In genomic region chrX:1391707-1392375, GRCh38 we compare ENCODE assay signal across 1 cellular context.
TF ChIP-seq lines count a peak whose summit lies in the region.

Gene SLC25A6, minus strand, starts transcription at chrX:1392113. Its CDS starts 104 bp downstream, at chrX:1392009.

TF ChIP-seq in IMR-90, 13 proteins besides CTCF, POLR2A, EP300 and RAD21:
- no peak for TF ChIP-seq ELK1 (IDR thresholded peaks at IDR 0.05; ENCODE audit: borderline replicate concordance, low read depth, low read length)
- TF ChIP-seq BHLHE40 (IDR thresholded peaks at IDR 0.05; ENCODE audit: low read depth, low read length) = peak; percentile 88
- no peak for TF ChIP-seq FOS (IDR thresholded peaks at IDR 0.05; ENCODE audit: low read depth, low read length)
- TF ChIP-seq RCOR1 (IDR thresholded peaks at IDR 0.05; ENCODE audit: insufficient replicate concordance, low read length) = no peak
- no peak for TF ChIP-seq MAFK (IDR thresholded peaks at IDR 0.05; ENCODE audit: low read depth, low read length)
- peak; percentile 99 for TF ChIP-seq USF2 (IDR thresholded peaks at IDR 0.05; ENCODE audit: low read depth, low read length)
- TF ChIP-seq NFE2L2 (IDR thresholded peaks at IDR 0.05; ENCODE audit: low read depth, low read length) = no peak
- no peak for TF ChIP-seq CHD1 (IDR thresholded peaks at IDR 0.05; ENCODE audit: low read depth, low read length)
- peak; percentile 99 for TF ChIP-seq MAZ (IDR thresholded peaks at IDR 0.05; ENCODE audit: borderline replicate concordance, low read depth, low read length)
- no peak for TF ChIP-seq CEBPB (IDR thresholded peaks at IDR 0.05; ENCODE audit: low read depth, low read length)
- TF ChIP-seq RFX5 (IDR thresholded peaks at IDR 0.05; ENCODE audit: low read depth, low read length) = no peak
- no peak for TF ChIP-seq SMC3 (IDR thresholded peaks at IDR 0.05; ENCODE audit: low read depth, low read length)
- peak; percentile 87 for TF ChIP-seq MXI1 (IDR thresholded peaks at IDR 0.05; ENCODE audit: borderline replicate concordance, low read depth, low read length)
